In the genomic region with DNA sequence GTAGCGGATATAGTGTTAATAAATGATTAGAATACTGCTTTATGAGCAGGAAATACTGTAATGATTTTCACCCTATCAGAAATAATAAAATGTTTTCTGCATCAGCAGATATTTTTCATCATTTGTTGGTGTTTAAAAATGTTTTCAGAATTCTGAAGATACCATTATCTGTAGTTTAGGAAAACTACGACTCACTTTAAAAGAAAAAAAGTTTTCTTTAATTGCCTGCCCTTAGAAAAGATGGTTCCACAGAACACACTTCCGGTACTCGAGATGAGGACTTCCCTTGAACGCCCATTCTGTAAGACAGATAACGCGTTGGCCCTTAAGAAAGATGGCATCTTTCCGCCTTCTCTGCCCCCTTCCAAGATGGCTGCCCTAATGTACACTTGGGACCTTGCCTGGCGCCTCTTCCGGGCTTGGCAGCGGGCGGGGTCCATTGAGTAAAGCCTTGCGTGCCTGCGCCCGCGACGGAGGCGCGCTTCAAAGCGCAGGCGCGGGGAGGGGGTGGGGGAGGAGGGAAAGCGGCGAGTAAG, we compare ENCODE assay signal across 8 cellular contexts. TPM values are rescaled to one million over a fixed set of nuclear protein-coding genes. Genes with fewer than 3 reads are reported as not detected.
DNase-seq lines count a peak whose midpoint lies in the region; ATAC-seq and TF ChIP-seq lines count a peak whose summit lies in the region.

A gene with protein sequence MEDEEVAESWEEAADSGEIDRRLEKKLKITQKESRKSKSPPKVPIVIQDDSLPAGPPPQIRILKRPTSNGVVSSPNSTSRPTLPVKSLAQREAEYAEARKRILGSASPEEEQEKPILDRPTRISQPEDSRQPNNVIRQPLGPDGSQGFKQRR (plus strand): TSS at position 521 of the 536 bp plus-strand sequence. CDS start 16 bp downstream, outside the sequence.

- H3K4me1 ChIP-seq in mucosa of descending colon (ENCODE audit: low read depth) = peaks cover 13% of the 10 kb centered on the region

- H3K4me3 Mint-ChIP-seq in activated T-cell treated with anti-CD3 and anti-CD28 coated beads, Interleukin-2, amount 50 U/mL, for 24 hours = peak within 1 kb of the TSS; percentile 99

- no peaks in the 10 kb centered on the region for H3K9me3 Mint-ChIP-seq in activated T-cell treated with anti-CD3 and anti-CD28 coated beads, Interleukin-2, amount 50 U/mL, for 24 hours

- no peaks in the 10 kb centered on the region for H3K27me3 Mint-ChIP-seq in activated T-cell treated with anti-CD3 and anti-CD28 coated beads, Interleukin-2, amount 50 U/mL, for 24 hours

- TF ChIP-seq CTCF in epithelial cell of proximal tubule (conservative IDR thresholded peaks at IDR 0.05; ENCODE audit: low read depth, low read length) (no peak), mucosa of descending colon (IDR thresholded peaks at IDR 0.05) (no peak)

- H3K4me1 Mint-ChIP-seq in activated T-cell treated with anti-CD3 and anti-CD28 coated beads, Interleukin-2, amount 50 U/mL, for 24 hours (ENCODE audit: low read depth) = peaks cover 39% of the 10 kb centered on the region

- H3K27ac Mint-ChIP-seq in activated T-cell treated with anti-CD3 and anti-CD28 coated beads, Interleukin-2, amount 50 U/mL, for 24 hours = peak within 1 kb of the TSS; percentile 100

- intact Hi-C loops in mucosa of descending colon (cut with DNase I, micrococcal nuclease) = no loop called here

- no peaks in the 10 kb centered on the region for H3K9me3 ChIP-seq in mucosa of descending colon

- H3K4me3 ChIP-seq in epithelial cell of proximal tubule (ENCODE audit: low read depth, low read length) (peak within 1 kb of the TSS; percentile 95), mucosa of descending colon (peak within 1 kb of the TSS; percentile 86)

- peak; percentile 99 for DNase-seq in DMS 273 (lab: John Stamatoyannopoulos, UW; ENCODE audit: unreplicated experiment)
- DNase-seq in KG1 (lab: John Stamatoyannopoulos, UW) = peak; percentile 89
- DNase-seq in activated T-cell treated with anti-CD3 and anti-CD28 coated beads, Interleukin-2, amount 50 U/mL, for 24 hours = peak; percentile 94
- DNase-seq in epithelial cell of proximal tubule (ENCODE audit: low read depth) = peak; percentile 89
- peak; percentile 97 to 98 (median 98) for DNase-seq in mucosa of descending colon
- peak; percentile 90 for DNase-seq in stimulated activated CD8-positive, alpha-beta memory T cell treated with anti-CD3 and anti-CD28 coated beads, Interleukin-4, amount 100 ng/mL, for 24 hours (ENCODE audit: low read depth)

- no peaks in the 10 kb centered on the region for H3K36me3 ChIP-seq in mucosa of descending colon (ENCODE audit: low read depth)

- peaks cover 34% of the 10 kb centered on the region for H3K36me3 Mint-ChIP-seq in activated T-cell treated with anti-CD3 and anti-CD28 coated beads, Interleukin-2, amount 50 U/mL, for 24 hours (ENCODE audit: low read depth)

- ATAC-seq in GM21737 (IDR thresholded peaks at IDR 0.05; ENCODE audit: unreplicated experiment) (peak; percentile 83), mucosa of descending colon (peak; percentile 95)

TF ChIP-seq in PFSK-1, 5 proteins besides CTCF, POLR2A, EP300 and RAD21:
- TF ChIP-seq SIN3A (IDR thresholded peaks at IDR 0.05; ENCODE audit: borderline replicate concordance, insufficient read depth, low read length) (no peak), FOXP2 (optimal IDR thresholded peaks at IDR 0.05; ENCODE audit: borderline replicate concordance, extremely low read depth, extremely low read length, insufficient read depth) (peak; percentile 48), TAF1 (IDR thresholded peaks at IDR 0.05; ENCODE audit: borderline replicate concordance, insufficient read depth, low read length) (peak; percentile 70; the same call in 1 of the 2 replicates), POLR2AphosphoS5 (IDR thresholded peaks at IDR 0.05; ENCODE audit: low read depth, low read length) (no peak)

RNA-seq across cellular contexts. Expression of the gene that starts here (rescaled TPM):
- polyA plus RNA-seq in PFSK-1 (2012; ENCODE audit: insufficient read length, low read depth) = 137 TPM
- 82.6 and 111 TPM in 2 replicates for total RNA-seq in epithelial cell of proximal tubule
- total RNA-seq in mucosa of descending colon = 100 to 1,000 TPM; 105 to 120 (median 112) TPM

Comparison
In these comparisons a context has a peak if more than half of its experiments do, and no peak if none do; other contexts are left out.
1. Peak in every context shown above with its lines: DNase-seq, ATAC-seq and H3K4me3 ChIP-seq.